In the genomic region with DNA sequence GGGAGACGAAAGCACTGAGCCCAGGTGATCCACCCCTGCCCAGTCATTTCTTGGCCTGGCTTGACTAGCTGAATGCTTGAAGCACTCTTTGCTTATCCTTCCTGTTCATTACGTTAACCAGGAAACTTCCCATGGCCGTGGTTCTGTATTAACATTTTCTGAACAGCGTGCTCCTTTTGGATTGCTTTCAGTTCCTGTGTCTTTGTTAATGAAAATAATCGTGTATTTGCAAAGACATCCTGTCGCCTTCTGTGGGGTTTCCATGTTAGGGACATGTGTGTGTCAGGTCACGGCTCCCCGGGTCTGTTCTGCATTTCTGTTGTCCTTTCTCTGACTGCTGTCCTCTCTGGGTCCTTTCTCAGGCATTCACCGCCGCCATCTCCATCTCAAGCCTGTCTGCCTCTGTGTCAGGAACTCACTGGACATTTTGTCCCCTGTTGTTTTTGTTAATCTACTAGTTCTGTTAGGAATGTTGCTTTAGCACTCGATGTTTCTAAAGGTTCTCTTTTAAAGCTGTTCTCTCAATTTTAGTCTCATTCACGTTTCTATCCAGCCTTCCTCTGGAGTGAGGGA, we compare ENCODE assay signal across 28 cellular contexts.
DNase-seq lines count a peak whose midpoint lies in the region; ATAC-seq, FAIRE-seq and TF ChIP-seq lines count a peak whose summit lies in the region.
"Had no signal": no experiment of that assay in that cellular context is flagged by ENCODE, and none has a peak within 500 bp of the region (broad histone marks: within the 10 kb centered on the region; RNA-seq: fewer than 3 reads in every experiment).

No MANE protein-coding gene starts in this region.

- H3K9me3 ChIP-seq in right lobe of liver (no peaks in the 10 kb centered on the region), HepG2 (ENCODE audit: low read length) (no peaks in the 10 kb centered on the region), mesenchymal stem cell (ENCODE audit: control insufficient read depth, low read length) (no peaks in the 10 kb centered on the region), thyroid gland (no peaks in the 10 kb centered on the region), upper lobe of left lung (no peaks in the 10 kb centered on the region)
- H3K9me3 ChIP-seq: ascending aorta, neutrophil had no signal

- H3K4me2 ChIP-seq in HepG2 (ENCODE audit: low read depth, low read length) (no peak overlapping the region), mesenchymal stem cell (ENCODE audit: low read length, poor library complexity, severe bottlenecking) (no peak overlapping the region)

- H4K8ac ChIP-seq in mesenchymal stem cell (ENCODE audit: low read length): no peak overlapping the region

- FAIRE-seq in HepG2 (lab: Jason Lieb, UNC): no peak
- FAIRE-seq: K562, keratinocyte had no signal

- POLR2A ChIA-PET in HepG2 (lab: Yijun Ruan, JAX): no interaction called here

- no peaks in the 10 kb centered on the region for H3K79me1 ChIP-seq in mesenchymal stem cell (replicated peaks; ENCODE audit: low read length, poor library complexity, severe bottlenecking)

- no peaks in the 10 kb centered on the region; the same call in 1 of the 2 replicates for H4K20me1 ChIP-seq in HepG2 (ENCODE audit: insufficient read depth, low read length)

- H3K4me3 ChIP-seq in right lobe of liver (no peak overlapping the region), HepG2 (replicated peaks in 1 of 3; ENCODE audit: insufficient read depth in 1 of 3, low read depth in 2 of 3, low read length in 3 of 3) (no peak overlapping the region), mesenchymal stem cell (ENCODE audit: insufficient read depth in 1 of 2, low read depth in 1 of 2, low read length in 2 of 2) (no peak overlapping the region), thyroid gland (replicated peaks in 1 of 3) (no peak overlapping the region), upper lobe of left lung (no peak overlapping the region)
- H3K4me3 ChIP-seq: ascending aorta, dorsolateral prefrontal cortex, K562, lung, SK-N-MC, skin epidermis had no signal

- H3K27me3 ChIP-seq in right lobe of liver (no peaks in the 10 kb centered on the region), HepG2 (ENCODE audit: control insufficient read depth in 1 of 2, insufficient read depth in 2 of 2, low read length in 2 of 2) (peaks cover 3 to 60% of the 10 kb centered on the region in 2 experiments; a peak in 3 of 5 replicates), mesenchymal stem cell (ENCODE audit: control insufficient read depth in 1 of 2, insufficient read depth in 1 of 2, low read length in 2 of 2) (peaks cover 9 to 15% of the 10 kb centered on the region in 2 experiments), thyroid gland (no peaks in the 10 kb centered on the region), upper lobe of left lung (no peaks in the 10 kb centered on the region)
- H3K27me3 ChIP-seq: ascending aorta, dorsolateral prefrontal cortex had no signal

- ATAC-seq in right lobe of liver (peak in 3 of 4 donors; percentile 10 to 29 (median 12)), HepG2 (no peak), upper lobe of left lung (ENCODE audit: low FRiP score in 2 of 2) (no peak)
- ATAC-seq: K562 had no signal

- H3K36me3 ChIP-seq in right lobe of liver (no peaks in the 10 kb centered on the region), HepG2 (replicated peaks in 1 of 2; ENCODE audit: control insufficient read depth in 1 of 2, insufficient read depth in 2 of 2, low read length in 2 of 2) (no peaks in the 10 kb centered on the region), mesenchymal stem cell (ENCODE audit: control insufficient read depth in 1 of 2, insufficient read depth in 2 of 2, low read depth in 1 of 2, low read length in 2 of 2) (no peaks in the 10 kb centered on the region), thyroid gland (no peaks in the 10 kb centered on the region), upper lobe of left lung (no peaks in the 10 kb centered on the region)
- H3K36me3 ChIP-seq: ascending aorta, neutrophil had no signal

- H4K91ac ChIP-seq in mesenchymal stem cell (ENCODE audit: low read length): no peak overlapping the region

- no peak overlapping the region for H3K23ac ChIP-seq in mesenchymal stem cell (ENCODE audit: low read length in 2 of 2)

- DNase-seq in right lobe of liver: no peak
- DNase-seq in HepG2 (ENCODE audit: low spot score): no peak
- DNase-seq in mesenchymal stem cell: no peak
- peak; percentile 55 to 56 for DNase-seq in thyroid gland
- DNase-seq in upper lobe of left lung: no peak
- DNase-seq in activated CD4-positive, CD25-positive, alpha-beta regulatory T cell (lab: John Stamatoyannopoulos, UW): no peak
- DNase-seq in occipital lobe (lab: John Stamatoyannopoulos, UW): no peak
- DNase-seq: activated CD4-positive, alpha-beta T cell treated with anti-CD3 and anti-CD28 coated beads for 48 hours; activated CD8-positive, alpha-beta memory T cell treated with anti-CD3 and anti-CD28 coated beads for 24 hours; activated effector memory CD4-positive, alpha-beta T cell treated with anti-CD3 and anti-CD28 coated beads, Interleukin-2, amount 50 U/mL, for 16 hours; activated naive CD8-positive, alpha-beta T cell treated with anti-CD3 and anti-CD28 coated beads for 36 hours; Calu3; DMS79 treated with DMSO at 0.1 percent for 48 hours; dorsolateral prefrontal cortex; MM.1S; NCI-H1417 treated with DMSO at 0.1 percent for 48 hours; NCI-H2081 treated with DMSO at 0.1 percent for 48 hours; NCI-H82; RPMI8226; T-helper 2 cell had no signal

- CTCF ChIA-PET in HepG2 (lab: Yijun Ruan, JAX; ENCODE audit: low intra/inter-chr PET ratio, low total read pairs): no interaction called here

- peak overlapping the region in 1 of 2 experiments; percentile 15 for H2BK12ac ChIP-seq in mesenchymal stem cell (ENCODE audit: low read length in 2 of 2)

- TF ChIP-seq CTCF in right lobe of liver (IDR thresholded peaks at IDR 0.05) (no peak), HepG2 (CRISPR knock-in tag; IDR thresholded peaks at IDR 0.05) (no peak), thyroid gland (IDR thresholded peaks at IDR 0.05) (no peak), upper lobe of left lung (IDR thresholded peaks at IDR 0.05) (no peak)

- H3K4me1 ChIP-seq in right lobe of liver: no peaks in the 10 kb centered on the region
- no peaks in the 10 kb centered on the region for H3K4me1 ChIP-seq in HepG2 (ENCODE audit: insufficient read depth, low read length)
- no peaks in the 10 kb centered on the region for H3K4me1 ChIP-seq in mesenchymal stem cell (ENCODE audit: control insufficient read depth, insufficient read depth, low read depth, low read length)
- peaks cover 23 to 26% of the 10 kb centered on the region in 2 donors for H3K4me1 ChIP-seq in thyroid gland
- peaks cover 0 to 11% (median 2%) of the 10 kb centered on the region in 4 donors for H3K4me1 ChIP-seq in upper lobe of left lung
- H3K4me1 ChIP-seq: ascending aorta had no signal

- no peak overlapping the region for H3K14ac ChIP-seq in mesenchymal stem cell (ENCODE audit: low read length in 2 of 2)

- H3K27ac ChIP-seq in right lobe of liver (no peak overlapping the region), HepG2 (ENCODE audit: extremely low read length, insufficient read depth, low read length) (no peak overlapping the region), angular gyrus (ENCODE audit: low read depth, low read length) (peak overlapping the region; percentile 9), mesenchymal stem cell (ENCODE audit: low read length, poor library complexity, severe bottlenecking) (no peak overlapping the region), thyroid gland (peak overlapping the region in 1 of 3 donors; percentile 17), upper lobe of left lung (no peak overlapping the region)
- H3K27ac ChIP-seq: ascending aorta, neutrophil, skin epidermis had no signal

- in situ Hi-C loops in HepG2 (cut with HindIII; ENCODE audit: extremely low pct_ligation_motif_present, low pct_unique_long_range_greater_than_20kb): loop anchor here (25.0 kb wide), 1 partner anchor 1085 kb away; no protein-coding TSS in a partner anchor

- 44% methylated on average over 11 of the region's 12 CpGs for WGBS in right lobe of liver (ENCODE audit: insufficient coverage, low coverage, low lambda C conversion rate, missing lambda C conversion rate)
- 24% methylated on average over 12 of the region's 12 CpGs for WGBS in HepG2 (ENCODE audit: low lambda C conversion rate)
- WGBS in mesenchymal stem cell: 96% methylated on average over 12 of the region's 12 CpGs
- 63 to 68% methylated on average over 12 of the region's 12 CpGs for WGBS in thyroid gland, 2 donors
- 58 to 59% methylated on average over 12 of the region's 12 CpGs for WGBS in upper lobe of left lung, 2 donors

- H3K79me2 ChIP-seq in HepG2 (ENCODE audit: insufficient read depth, low read length): no peaks in the 10 kb centered on the region

- TF ChIP-seq EP300 in HepG2 (IDR thresholded peaks at IDR 0.05; ENCODE audit: low read depth in 2 of 2, low read length in 2 of 2) (no peak), HepG2 (CRISPR knock-in tag; IDR thresholded peaks at IDR 0.05; ENCODE audit: borderline replicate concordance) (no peak), upper lobe of left lung (IDR thresholded peaks at IDR 0.05) (no peak)

- no peak overlapping the region for H2AFZ ChIP-seq in HepG2 (ENCODE audit: low read length)
- H2AFZ ChIP-seq in mesenchymal stem cell (ENCODE audit: low read depth, low read length): no peak overlapping the region

- H3K18ac ChIP-seq in mesenchymal stem cell (ENCODE audit: low read depth in 1 of 2, low read length in 2 of 2): peak overlapping the region; percentile 30 to 55

- H2BK5ac ChIP-seq in mesenchymal stem cell (ENCODE audit: low read depth, low read length, poor library complexity, severe bottlenecking): no peak overlapping the region

- no peak for TF ChIP-seq RAD21 in HepG2 (CRISPR knock-in tag; IDR thresholded peaks at IDR 0.05)

- no peak overlapping the region for H2AK5ac ChIP-seq in mesenchymal stem cell (ENCODE audit: low read length, severe bottlenecking)

- peak overlapping the region; percentile 34 to 40 for H3K4ac ChIP-seq in mesenchymal stem cell (ENCODE audit: low read depth in 1 of 2, low read length in 2 of 2)

- H2BK15ac ChIP-seq in mesenchymal stem cell (ENCODE audit: low read depth, poor library complexity, severe bottlenecking): no peak overlapping the region

- intact Hi-C loops in right lobe of liver (cut with DNase I) (no loop called here), HepG2 (cut with micrococcal nuclease; ENCODE audit: unreplicated experiment) (no loop called here), thyroid gland (cut with DNase I) (no loop called here)

- no peak overlapping the region for H2BK120ac ChIP-seq in mesenchymal stem cell (ENCODE audit: low read depth, low read length)

- TF ChIP-seq POLR2A in right lobe of liver (IDR thresholded peaks at IDR 0.05) (no peak), HepG2 (IDR thresholded peaks at IDR 0.05; ENCODE audit: insufficient read depth in 1 of 2, low read depth in 2 of 2, low read length in 2 of 2) (no peak), thyroid gland (IDR thresholded peaks at IDR 0.05) (no peak), upper lobe of left lung (IDR thresholded peaks at IDR 0.05) (no peak)

- BruUV-seq in HepG2 (replicated peaks; lab: Mats Ljungman, UMichigan): no TSS peak

- H3K9ac ChIP-seq in HepG2 (ENCODE audit: insufficient read depth, low read depth, low read length) (no peak overlapping the region), mesenchymal stem cell (ENCODE audit: low read length) (no peak overlapping the region)

TF ChIP-seq in HepG2, 621 proteins besides CTCF, POLR2A, EP300 and RAD21 (continues in another document):
- no peak for TF ChIP-seq GATAD1 (CRISPR knock-in tag; IDR thresholded peaks at IDR 0.05)

Comparison
In these comparisons a context has a peak if more than half of its experiments do, and no peak if none do; other contexts are left out.
1. ATAC-seq: peak in right lobe of liver (3 of 4); none in HepG2 (single experiment) and upper lobe of left lung (0 of 2).
2. DNase-seq: peak in thyroid gland (2 of 2); none in right lobe of liver (0 of 3), HepG2 (single experiment), mesenchymal stem cell (single experiment), upper lobe of left lung (0 of 2), activated CD4-positive, CD25-positive, alpha-beta regulatory T cell (0 of 4) and occipital lobe (single experiment).